ENCODE assay signal across 23 cellular contexts in genomic region chr2:38239452-38239851, GRCh38.
DNase-seq lines count a peak whose midpoint lies in the region; ATAC-seq and TF ChIP-seq lines count a peak whose summit lies in the region.
"Had no signal": no experiment of that assay in that cellular context is flagged by ENCODE, and none has a peak within 500 bp of the region (broad histone marks: within the 10 kb centered on the region; RNA-seq: fewer than 3 reads in every experiment).

No MANE protein-coding gene starts in this region.

- H3K4me1 Mint-ChIP-seq in activated CD4-positive, alpha-beta T cell treated with anti-CD3 and anti-CD28 coated beads for 36 hours: no peaks in the 10 kb centered on the region
- H3K4me1 Mint-ChIP-seq: activated naive CD4-positive, alpha-beta T cell treated with anti-CD3 and anti-CD28 coated beads, Interleukin-2, amount 10 ng/mL, durations not matched to agents 7 days and 5 days; B cell; naive thymus-derived CD4-positive, alpha-beta T cell; T-cell had no signal

- no peak for TF ChIP-seq EP300 in stomach (IDR thresholded peaks at IDR 0.05)

- H2BK120ac ChIP-seq in trophoblast cell (ENCODE audit: insufficient read depth, low read length, poor library complexity): no peak overlapping the region

- H4K91ac ChIP-seq in trophoblast cell (ENCODE audit: low read depth, low read length): no peak overlapping the region

- no peak overlapping the region for H3K23ac ChIP-seq in trophoblast cell (ENCODE audit: low read length)

- peaks cover 6% of the 10 kb centered on the region for H3K27me3 Mint-ChIP-seq in activated CD4-positive, alpha-beta T cell treated with anti-CD3 and anti-CD28 coated beads for 36 hours

- H2AK5ac ChIP-seq in trophoblast cell (ENCODE audit: low read length): no peak overlapping the region

- H3K27ac ChIP-seq in trophoblast cell (ENCODE audit: low read depth, low read length) (no peak overlapping the region), stomach (no peak overlapping the region)
- H3K27ac ChIP-seq: ascending aorta, vagina had no signal

- H3K14ac ChIP-seq in trophoblast cell (ENCODE audit: low read length): no peak overlapping the region

- H2BK12ac ChIP-seq in trophoblast cell (ENCODE audit: low read length): no peak overlapping the region

- H3K36me3 ChIP-seq in MG63 (no peaks in the 10 kb centered on the region), trophoblast cell (ENCODE audit: control insufficient read depth in 1 of 2, insufficient read depth in 2 of 2, low read length in 2 of 2) (no peaks in the 10 kb centered on the region), stomach (no peaks in the 10 kb centered on the region)
- H3K36me3 ChIP-seq: ascending aorta, vagina had no signal

- no peak overlapping the region for H3K4ac ChIP-seq in trophoblast cell (ENCODE audit: low read depth, low read length)

- no peak overlapping the region for H2AFZ ChIP-seq in trophoblast cell (ENCODE audit: insufficient read depth, low read length, poor library complexity)

- TF ChIP-seq POLR2A in stomach (IDR thresholded peaks at IDR 0.05): no peak

- intact Hi-C loops in activated CD4-positive, alpha-beta T cell treated with anti-CD3 and anti-CD28 coated beads for 36 hours (cut with DNase I, micrococcal nuclease): no loop called here
- intact Hi-C loops in stomach (cut with DNase I; ENCODE audit: low total_unique reads): no loop called here

- H3K9me3 Mint-ChIP-seq in activated CD4-positive, alpha-beta T cell treated with anti-CD3 and anti-CD28 coated beads for 36 hours (ENCODE audit: low read depth): no peaks in the 10 kb centered on the region
- H3K9me3 Mint-ChIP-seq: activated naive CD4-positive, alpha-beta T cell treated with anti-CD3 and anti-CD28 coated beads, Interleukin-2, amount 10 ng/mL, durations not matched to agents 7 days and 5 days; activated T-cell treated with anti-CD3 and anti-CD28 coated beads, Interleukin-2, amount 50 U/mL, for 72 hours had no signal

- no peaks in the 10 kb centered on the region for H3K36me3 Mint-ChIP-seq in activated CD4-positive, alpha-beta T cell treated with anti-CD3 and anti-CD28 coated beads for 36 hours (ENCODE audit: low read depth)
- H3K36me3 Mint-ChIP-seq: activated naive CD4-positive, alpha-beta T cell treated with anti-CD3 and anti-CD28 coated beads, Interleukin-2, amount 10 ng/mL, durations not matched to agents 7 days and 5 days; naive thymus-derived CD4-positive, alpha-beta T cell; T-cell had no signal

- no peak overlapping the region for H4K12ac ChIP-seq in trophoblast cell (ENCODE audit: low read depth, low read length)

- no CpG with 5 or more reads among the region's 10 CpGs for WGBS in trophoblast cell (ENCODE audit: extremely low coverage, insufficient coverage, insufficient read length)
- WGBS in stomach, 5 donors: 84 to 94% (median 90%) methylated on average over 10 of the region's 10 CpGs

- H3K9ac ChIP-seq in trophoblast cell (ENCODE audit: low read length): no peak overlapping the region

- peaks cover 2% of the 10 kb centered on the region; the same call in 1 of the 2 replicates for H3K9me3 ChIP-seq in MG63
- peaks cover 2% of the 10 kb centered on the region for H3K9me3 ChIP-seq in trophoblast cell (ENCODE audit: insufficient read depth, low read depth, low read length)
- H3K9me3 ChIP-seq in stomach: no peaks in the 10 kb centered on the region
- H3K9me3 ChIP-seq: ascending aorta, vagina had no signal

- ATAC-seq in esophagus mucosa: peak; percentile 97
- ATAC-seq in activated CD4-positive, alpha-beta T cell treated with anti-CD3 and anti-CD28 coated beads for 36 hours: no peak
- no peak for ATAC-seq in HG03139 (IDR thresholded peaks at IDR 0.05; ENCODE audit: unreplicated experiment)
- ATAC-seq: activated T-cell treated with anti-CD3 and anti-CD28 coated beads, Interleukin-2, amount 50 U/mL, for 72 hours; left cardiac atrium; naive thymus-derived CD4-positive, alpha-beta T cell; right cardiac atrium; T-cell had no signal

- H3K4me3 Mint-ChIP-seq in activated CD4-positive, alpha-beta T cell treated with anti-CD3 and anti-CD28 coated beads for 36 hours: no peak overlapping the region
- H3K4me3 Mint-ChIP-seq: activated naive CD4-positive, alpha-beta T cell treated with anti-CD3 and anti-CD28 coated beads, Interleukin-2, amount 10 ng/mL, durations not matched to agents 7 days and 5 days; activated T-cell treated with anti-CD3 and anti-CD28 coated beads, Interleukin-2, amount 50 U/mL, for 72 hours; B cell; naive thymus-derived CD4-positive, alpha-beta T cell; T-cell had no signal

- CTCF ChIA-PET in activated CD4-positive, alpha-beta T cell treated with anti-CD3 and anti-CD28 coated beads for 36 hours (lab: Charles Lee): no interaction called here

- no peaks in the 10 kb centered on the region for H3K27me3 ChIP-seq in MG63
- H3K27me3 ChIP-seq in trophoblast cell (ENCODE audit: insufficient read depth, low read length): no peaks in the 10 kb centered on the region
- H3K27me3 ChIP-seq in stomach: no peaks in the 10 kb centered on the region
- H3K27me3 ChIP-seq: ascending aorta, vagina had no signal

- H3K4me3 ChIP-seq in MG63 (no peak overlapping the region), trophoblast cell (ENCODE audit: low read depth, low read length) (peak overlapping the region; percentile 0), stomach (no peak overlapping the region)
- H3K4me3 ChIP-seq: ascending aorta, vagina had no signal

- H3K4me1 ChIP-seq in trophoblast cell (ENCODE audit: control insufficient read depth in 1 of 2, insufficient read depth in 2 of 2, low read length in 2 of 2) (peaks cover 0 to under 1% of the 10 kb centered on the region in 2 experiments), stomach (no peaks in the 10 kb centered on the region)
- H3K4me1 ChIP-seq: vagina had no signal

- H3K18ac ChIP-seq in trophoblast cell (ENCODE audit: low read length): no peak overlapping the region

- no peaks in the 10 kb centered on the region for H3K79me2 ChIP-seq in trophoblast cell (ENCODE audit: control insufficient read depth, insufficient read depth, low read length, poor library complexity)

- no peak overlapping the region for H4K8ac ChIP-seq in trophoblast cell (ENCODE audit: low read depth, low read length)

- H3K79me1 ChIP-seq in trophoblast cell (ENCODE audit: low read length): no peaks in the 10 kb centered on the region

- no peak overlapping the region for H3K4me2 ChIP-seq in trophoblast cell (ENCODE audit: low read length)

- TF ChIP-seq CTCF in stomach (IDR thresholded peaks at IDR 0.05): no peak

- POLR2A ChIA-PET in activated CD4-positive, alpha-beta T cell treated with anti-CD3 and anti-CD28 coated beads for 36 hours (lab: Charles Lee): no interaction called here

- H3K27ac Mint-ChIP-seq in activated CD4-positive, alpha-beta T cell treated with anti-CD3 and anti-CD28 coated beads for 36 hours: no peak overlapping the region
- H3K27ac Mint-ChIP-seq: activated naive CD4-positive, alpha-beta T cell treated with anti-CD3 and anti-CD28 coated beads, Interleukin-2, amount 10 ng/mL, durations not matched to agents 7 days and 5 days; activated T-cell treated with anti-CD3 and anti-CD28 coated beads, Interleukin-2, amount 50 U/mL, for 72 hours; B cell; naive thymus-derived CD4-positive, alpha-beta T cell; T-cell had no signal

- no peak overlapping the region for H2BK5ac ChIP-seq in trophoblast cell (ENCODE audit: low read depth, low read length, poor library complexity)

- peak; percentile 90 for DNase-seq in MG63
- DNase-seq in trophoblast cell: no peak
- DNase-seq in activated CD4-positive, alpha-beta T cell treated with anti-CD3 and anti-CD28 coated beads for 36 hours: no peak
- no peak for DNase-seq in stomach
- no peak for DNase-seq in amygdala (lab: John Stamatoyannopoulos, UW)
- DNase-seq: activated CD4-positive, CD25-positive, alpha-beta regulatory T cell treated with anti-CD3 and anti-CD28 coated beads, Interleukin-2, amount 50 U/mL, for 72 hours; activated naive CD4-positive, alpha-beta T cell treated with anti-CD3 and anti-CD28 coated beads, Interleukin-2, amount 10 ng/mL, durations not matched to agents 7 days and 5 days; activated T-cell treated with anti-CD3 and anti-CD28 coated beads, Interleukin-2, amount 50 U/mL, for 72 hours; DND-41; left cardiac atrium; naive thymus-derived CD4-positive, alpha-beta T cell; NCI-H2081 treated with DMSO at 0.1 percent for 48 hours; NCI-H446 treated with DMSO at 0.1 percent for 48 hours; OCI-M1; right cardiac atrium; SIG-M5; stimulated activated CD8-positive, alpha-beta memory T cell treated with anti-CD3 and anti-CD28 coated beads, Interleukin-4, amount 100 ng/mL, for 48 hours; T-cell had no signal
